In genomic region chr15:85642693-85643058, GRCh38 we compare ENCODE assay signal across 11 cellular contexts.
DNase-seq lines count a peak whose midpoint lies in the region; ATAC-seq and TF ChIP-seq lines count a peak whose summit lies in the region.
"Had no signal": no experiment of that assay in that cellular context is flagged by ENCODE, and none has a peak within 500 bp of the region (broad histone marks: within the 10 kb centered on the region; RNA-seq: fewer than 3 reads in every experiment).

No MANE protein-coding gene starts in this region.

- H3K9me3 ChIP-seq in SK-N-SH = no peaks in the 10 kb centered on the region
- no peaks in the 10 kb centered on the region for H3K9me3 ChIP-seq in upper lobe of right lung
- H3K9me3 ChIP-seq: adrenal gland had no signal

- intact Hi-C loops in Right ventricle myocardium superior (cut with DNase I) = no loop called here
- intact Hi-C loops in upper lobe of right lung (cut with DNase I) = no loop called here

- H3K9me2 ChIP-seq in SK-N-SH = no peaks in the 10 kb centered on the region

- H3K27ac ChIP-seq in SK-N-SH (ENCODE audit: low read depth in 2 of 2, low read length in 1 of 2) (peak overlapping the region; percentile 23 to 30; a peak in 2 of 4 replicates), upper lobe of right lung (peak overlapping the region; percentile 40)
- H3K27ac ChIP-seq: 22Rv1 had no signal

- peaks cover 5% of the 10 kb centered on the region for H3K9me3 Mint-ChIP-seq in nephron progenitor cell

- no peak for DNase-seq in SK-N-SH
- DNase-seq in Right ventricle myocardium superior = peak; percentile 79
- DNase-seq in nephron progenitor cell = no peak
- DNase-seq in upper lobe of right lung = no peak
- no peak for DNase-seq in stimulated activated CD4-positive, alpha-beta T cell treated with anti-CD3 and anti-CD28 coated beads, Interleukin-15, amount 100 ng/mL, for 24 hours
- DNase-seq: hippocampal formation had no signal

- no peak for ATAC-seq in SK-N-SH treated with all-trans-retinoic acid at 6 μM for 48 hours
- peak; percentile 82 for ATAC-seq in Right ventricle myocardium superior (ENCODE audit: poor library complexity)
- ATAC-seq in upper lobe of right lung = peak; percentile 18
- no peak for ATAC-seq in HG02840 (IDR thresholded peaks at IDR 0.05; ENCODE audit: low FRiP score, unreplicated experiment)
- ATAC-seq in HG03565 (IDR thresholded peaks at IDR 0.05; ENCODE audit: unreplicated experiment) = no peak

- CTCF ChIA-PET in SK-N-SH (lab: Yijun Ruan, JAX) = interaction anchor here (0.8 kb wide), 1 partner anchor 15 kb away, joined by 3 read pairs; no protein-coding TSS in a partner anchor

- H2AFZ ChIP-seq in SK-N-SH (ENCODE audit: low read depth) = no peak overlapping the region

- H3K4me2 ChIP-seq in SK-N-SH = no peak overlapping the region

- no peak overlapping the region for H3K9ac ChIP-seq in SK-N-SH

- no peak for TF ChIP-seq EP300 in SK-N-SH (IDR thresholded peaks at IDR 0.05; ENCODE audit: borderline replicate concordance in 1 of 2, low read depth in 1 of 2, low read length in 1 of 2)

- no peaks in the 10 kb centered on the region for H3K27me3 Mint-ChIP-seq in nephron progenitor cell (ENCODE audit: low read depth, poor library complexity)

- no peak overlapping the region for H3K4me3 Mint-ChIP-seq in nephron progenitor cell

- H3K27ac Mint-ChIP-seq in nephron progenitor cell = peak overlapping the region; percentile 87

- peaks cover 14% of the 10 kb centered on the region for H3F3A ChIP-seq in SK-N-SH (replicated peaks; ENCODE audit: insufficient read depth)

- TF ChIP-seq CTCF in SK-N-SH (IDR thresholded peaks at IDR 0.05) = no peak
- TF ChIP-seq CTCF in nephron progenitor cell (IDR thresholded peaks at IDR 0.05) = no peak
- TF ChIP-seq CTCF in upper lobe of right lung (IDR thresholded peaks at IDR 0.05) = no peak

- H3K27me3 ChIP-seq in SK-N-SH (ENCODE audit: insufficient read depth) (no peaks in the 10 kb centered on the region), upper lobe of right lung (no peaks in the 10 kb centered on the region)
- H3K27me3 ChIP-seq: adrenal gland had no signal

- POLR2A ChIA-PET in SK-N-SH (lab: Yijun Ruan, JAX) = no interaction called here

- peaks cover 8% of the 10 kb centered on the region in 2 experiments; a peak in 3 of 4 replicates for H3K4me1 ChIP-seq in SK-N-SH (ENCODE audit: control insufficient read depth in 1 of 2, insufficient read depth in 2 of 2, low read depth in 1 of 2, low read length in 1 of 2)
- H3K4me1 ChIP-seq in upper lobe of right lung = peaks cover 57% of the 10 kb centered on the region

- no peak for TF ChIP-seq RAD21 in SK-N-SH (IDR thresholded peaks at IDR 0.05; ENCODE audit: low read length)

- peaks cover 0 to 22% of the 10 kb centered on the region in 2 experiments for H3K36me3 ChIP-seq in SK-N-SH (replicated peaks in 1 of 2; ENCODE audit: control insufficient read depth in 1 of 2, insufficient read depth in 2 of 2, low read length in 1 of 2)
- H3K36me3 ChIP-seq in upper lobe of right lung = peaks cover 76% of the 10 kb centered on the region

- peaks cover 77% of the 10 kb centered on the region for H3K36me3 Mint-ChIP-seq in nephron progenitor cell (ENCODE audit: low read depth)

- peaks cover 26% of the 10 kb centered on the region for H3K4me1 Mint-ChIP-seq in nephron progenitor cell

- peaks cover 22% of the 10 kb centered on the region for H3K79me2 ChIP-seq in SK-N-SH (ENCODE audit: insufficient read depth)

- H3K4me3 ChIP-seq in SK-N-SH (ENCODE audit: low read depth in 2 of 2, low read length in 1 of 2) (no peak overlapping the region), upper lobe of right lung (no peak overlapping the region)
- H3K4me3 ChIP-seq: adrenal gland had no signal

- no peaks in the 10 kb centered on the region for H4K20me1 ChIP-seq in SK-N-SH (ENCODE audit: insufficient read depth)

- 72% methylated on average over 6 of the region's 6 CpGs for WGBS in SK-N-SH (ENCODE audit: low lambda C conversion rate)

TF ChIP-seq in SK-N-SH, 30 proteins besides CTCF, POLR2A, EP300 and RAD21:
- TF ChIP-seq ZBTB33 (IDR thresholded peaks at IDR 0.05; ENCODE audit: borderline replicate concordance, low read depth) (no peak), REST (IDR thresholded peaks at IDR 0.05; ENCODE audit: low read depth, low read length) (peak; percentile 39; the same call in 1 of the 2 replicates)

TF ChIP-seq in SK-N-SH treated with all-trans-retinoic acid at 6 μM for 48 hours, 23 proteins besides CTCF, POLR2A, EP300 and RAD21:
- TF ChIP-seq ZNF8 (CRISPR knock-in tag; IDR thresholded peaks at IDR 0.05) = no peak
- no peak for TF ChIP-seq GLIS3 (CRISPR knock-in tag; IDR thresholded peaks at IDR 0.05)
- no peak for TF ChIP-seq RARB (CRISPR knock-in tag; IDR thresholded peaks at IDR 0.05)
- TF ChIP-seq ZFP3 (CRISPR knock-in tag; IDR thresholded peaks at IDR 0.05) = no peak
- TF ChIP-seq TOX (CRISPR knock-in tag; IDR thresholded peaks at IDR 0.05; ENCODE audit: borderline replicate concordance) = no peak
- no peak for TF ChIP-seq CSDC2 (CRISPR knock-in tag; IDR thresholded peaks at IDR 0.05)
- TF ChIP-seq POU6F1 (CRISPR knock-in tag; IDR thresholded peaks at IDR 0.05; ENCODE audit: borderline replicate concordance, low read depth) = no peak
- TF ChIP-seq ESRRG (CRISPR knock-in tag; IDR thresholded peaks at IDR 0.05) = no peak
- no peak for TF ChIP-seq ZC3H10 (CRISPR knock-in tag; IDR thresholded peaks at IDR 0.05)
- TF ChIP-seq OSR1 (CRISPR knock-in tag; IDR thresholded peaks at IDR 0.05) = no peak
- TF ChIP-seq PPARA (CRISPR knock-in tag; IDR thresholded peaks at IDR 0.05; ENCODE audit: borderline replicate concordance) = no peak
- TF ChIP-seq ARNTL (CRISPR knock-in tag; IDR thresholded peaks at IDR 0.05; ENCODE audit: borderline replicate concordance, low read depth) = no peak
- TF ChIP-seq PATZ1 (CRISPR knock-in tag; IDR thresholded peaks at IDR 0.05; ENCODE audit: borderline replicate concordance) = no peak
- TF ChIP-seq BACH2 (CRISPR knock-in tag; IDR thresholded peaks at IDR 0.05; ENCODE audit: borderline replicate concordance) = no peak
- no peak for TF ChIP-seq CREB5 (CRISPR knock-in tag; IDR thresholded peaks at IDR 0.05; ENCODE audit: low read depth)
- no peak for TF ChIP-seq ISL1 (CRISPR knock-in tag; IDR thresholded peaks at IDR 0.05)
- TF ChIP-seq CSRNP3 (CRISPR knock-in tag; IDR thresholded peaks at IDR 0.05) = no peak
TF ChIP-seq in SK-N-SH treated with all-trans-retinoic acid at 6 μM for 48 hours: peak in this region for 0.

Comparison
In these comparisons a context has a peak if more than half of its experiments do, and no peak if none do; other contexts are left out.
1. ATAC-seq: peak in Right ventricle myocardium superior (single experiment) and upper lobe of right lung (single experiment); none in SK-N-SH treated with all-trans-retinoic acid at 6 μM for 48 hours (single experiment), HG02840 (single experiment) and HG03565 (single experiment).